12 cellular contexts compared by ENCODE assay signal in genomic region chr2:38446418-38446817, GRCh38.
DNase-seq lines count a peak whose midpoint lies in the region; ATAC-seq and TF ChIP-seq lines count a peak whose summit lies in the region.
"Had no signal": no experiment of that assay in that cellular context is flagged by ENCODE, and none has a peak within 500 bp of the region (broad histone marks: within the 10 kb centered on the region; RNA-seq: fewer than 3 reads in every experiment).

No MANE protein-coding gene starts in this region.

- ATAC-seq in sciatic nerve = peak; percentile 63
- no peak for ATAC-seq in GM21515 (IDR thresholded peaks at IDR 0.05; ENCODE audit: unreplicated experiment)
- ATAC-seq in GM21717 (IDR thresholded peaks at IDR 0.05; ENCODE audit: unreplicated experiment) = no peak
- ATAC-seq: stimulated activated naive CD8-positive, alpha-beta T cell treated with anti-CD3 and anti-CD28 coated beads, Interleukin-15, amount 100 ng/mL, for 72 hours had no signal

- intact Hi-C loops in sciatic nerve (cut with DNase I) = no loop called here

- TF ChIP-seq CTCF in fibroblast of pulmonary artery (IDR thresholded peaks at IDR 0.05; ENCODE audit: low read length, missing control alignments) = peak; percentile 18

- DNase-seq in ELF-1 (ENCODE audit: low read depth, low spot score) = peak; percentile 10
- peak; percentile 12 for DNase-seq in RPMI7951 (ENCODE audit: low read depth)
- DNase-seq in fibroblast of pulmonary artery (ENCODE audit: low read depth) = peak; percentile 18
- no peak for DNase-seq in sciatic nerve (ENCODE audit: low spot score)
- DNase-seq in amniotic stem cell (lab: John Stamatoyannopoulos, UW) = no peak
- DNase-seq: activated CD4-positive, alpha-beta T cell treated with anti-CD3 and anti-CD28 coated beads, Interleukin-2, amount 50 U/mL, for 48 hours; immature natural killer cell; NCI-H1694; retina; stimulated activated naive CD8-positive, alpha-beta T cell treated with anti-CD3 and anti-CD28 coated beads, Interleukin-15, amount 100 ng/mL, for 72 hours had no signal

- H3K4me3 ChIP-seq in fibroblast of pulmonary artery (replicated peaks; ENCODE audit: low read depth, low read length) = no peak overlapping the region

Comparison
In these comparisons a context has a peak if more than half of its experiments do, and no peak if none do; other contexts are left out.
1. DNase-seq: peak in ELF-1 (single experiment), RPMI7951 (single experiment) and fibroblast of pulmonary artery (single experiment); none in sciatic nerve (single experiment) and amniotic stem cell (single experiment).